In genomic region chr5:170216262-170216864, GRCh38 we compare ENCODE assay signal across 9 cellular contexts. TPM values are rescaled to one million over a fixed set of nuclear protein-coding genes. Genes with fewer than 3 reads are reported as not detected.
DNase-seq lines count a peak whose midpoint lies in the region; TF ChIP-seq lines count a peak whose summit lies in the region.
"Had no signal": no experiment of that assay in that cellular context is flagged by ENCODE, and none has a peak within 500 bp of the region (broad histone marks: within the 10 kb centered on the region; RNA-seq: fewer than 3 reads in every experiment).

No MANE protein-coding gene starts in this region.

- intact Hi-C loops in adrenal gland (cut with DNase I) (no loop called here), uterus (cut with DNase I; ENCODE audit: low total_unique reads) (no loop called here)

- H3K4me1 ChIP-seq in adrenal gland (replicated peaks in 1 of 2) (peaks cover 0 to 4% of the 10 kb centered on the region in 2 donors), Peyer's patch (no peaks in the 10 kb centered on the region), uterus (no peaks in the 10 kb centered on the region)

- DNase-seq in NCI-H2107 treated with DMSO at 0.1 percent for 48 hours (lab: John Stamatoyannopoulos, UW; ENCODE audit: unreplicated experiment) = peak; percentile 47
- DNase-seq in adrenal gland = peak in 4 of 7 donors; percentile 22 to 36 (median 34)
- DNase-seq in kidney epithelial cell (ENCODE audit: low read depth) = peak; percentile 44
- no peak for DNase-seq in Peyer's patch
- no peak for DNase-seq in HK-2 (ENCODE audit: unreplicated experiment)
- no peak for DNase-seq in uterus
- DNase-seq in activated CD8-positive, alpha-beta memory T cell treated with anti-CD3 and anti-CD28 coated beads, Interleukin-2, amount 50 U/mL, for 48 hours = no peak

- H3K9me3 ChIP-seq in adrenal gland (replicated peaks in 1 of 3) (no peaks in the 10 kb centered on the region), Peyer's patch (no peaks in the 10 kb centered on the region), uterus (no peaks in the 10 kb centered on the region)

- TF ChIP-seq CTCF in GM12873 (IDR thresholded peaks at IDR 0.05; ENCODE audit: insufficient read depth, low read depth, low read length, missing control alignments) (peak; percentile 69), adrenal gland (IDR thresholded peaks at IDR 0.05) (peak; percentile 29 to 75 (median 61)), kidney epithelial cell (IDR thresholded peaks at IDR 0.05; ENCODE audit: insufficient read depth, low read length, poor library complexity, severe bottlenecking) (peak; percentile 84), Peyer's patch (IDR thresholded peaks at IDR 0.05) (peak in 3 of 6 experiments; percentile 34 to 47 (median 36)), uterus (IDR thresholded peaks at IDR 0.05) (no peak)

- H3K4me3 ChIP-seq in adrenal gland = no peak overlapping the region
- no peak overlapping the region for H3K4me3 ChIP-seq in kidney epithelial cell (ENCODE audit: low read depth, low read length)
- no peak overlapping the region for H3K4me3 ChIP-seq in Peyer's patch
- H3K4me3 ChIP-seq in uterus = no peak overlapping the region

- H3K27me3 ChIP-seq in adrenal gland = no peaks in the 10 kb centered on the region
- H3K27me3 ChIP-seq in kidney epithelial cell (ENCODE audit: control insufficient read depth, insufficient read depth, low read length) = no peaks in the 10 kb centered on the region
- H3K27me3 ChIP-seq in Peyer's patch = no peaks in the 10 kb centered on the region
- H3K27me3 ChIP-seq in uterus = no peaks in the 10 kb centered on the region

- H3K27ac ChIP-seq in adrenal gland = no peak overlapping the region
- no peak overlapping the region for H3K27ac ChIP-seq in Peyer's patch
- no peak overlapping the region for H3K27ac ChIP-seq in uterus

- H3K36me3 ChIP-seq in adrenal gland (replicated peaks in 1 of 2) (no peaks in the 10 kb centered on the region), kidney epithelial cell (ENCODE audit: control insufficient read depth, insufficient read depth, low read length) (no peaks in the 10 kb centered on the region), Peyer's patch (no peaks in the 10 kb centered on the region), uterus (no peaks in the 10 kb centered on the region)

- no peak for TF ChIP-seq POLR2A in adrenal gland (IDR thresholded peaks at IDR 0.05)
- TF ChIP-seq POLR2A in Peyer's patch (IDR thresholded peaks at IDR 0.05) = no peak
- no peak for TF ChIP-seq POLR2A in uterus (IDR thresholded peaks at IDR 0.05)

RNA-seq across cellular contexts. Expression of gene C5orf58, which starts 16.4 kb away (rescaled TPM):
- under 1 TPM in 1 of 8 donors, not detected in 7; 0.39 TPM for total RNA-seq in adrenal gland
- under 1 TPM in 1 of 3 donors, not detected in 2; 0.80 TPM for polyA plus RNA-seq in adrenal gland
- not detected in 2 replicates for total RNA-seq in kidney epithelial cell
- total RNA-seq in Peyer's patch = not detected
- not detected for total RNA-seq in uterus
- total RNA-seq: T-helper 2 cell treated with Interferon-gamma antibody and Interleukin-4, amounts not matched to agents 100 ng/mL and 5 ng/mL, for 36 hours had no signal

Comparison
In these comparisons a context has a peak if more than half of its experiments do, and no peak if none do; other contexts are left out.
1. CTCF ChIP-seq: peak in GM12873 (single experiment), adrenal gland (6 of 6) and kidney epithelial cell (single experiment); none in uterus (0 of 4).
2. DNase-seq: peak in NCI-H2107 treated with DMSO at 0.1 percent for 48 hours (single experiment), adrenal gland (4 of 7) and kidney epithelial cell (single experiment); none in Peyer's patch (0 of 3), HK-2 (single experiment), uterus (0 of 2) and activated CD8-positive, alpha-beta memory T cell treated with anti-CD3 and anti-CD28 coated beads, Interleukin-2, amount 50 U/mL, for 48 hours (single experiment).